Comparison of ENCODE assay signal across 8 cellular contexts in genomic region chr4:163166041-163166579, GRCh38. TPM values are rescaled to one million over a fixed set of nuclear protein-coding genes. Genes with fewer than 3 reads are reported as not detected.
DNase-seq lines count a peak whose midpoint lies in the region; ATAC-seq and TF ChIP-seq lines count a peak whose summit lies in the region.

No MANE protein-coding gene starts in this region.

- no peaks in the 10 kb centered on the region for H3K9me3 Mint-ChIP-seq in CD8-positive, alpha-beta memory T cell
- H3K9me3 Mint-ChIP-seq in T-helper 1 cell treated with Interleukin-12 subunit alpha and Interleukin-12 subunit beta and Interleukin-4 antibody, amounts not matched to agents 30 μg/mL and 1 μg/mL, for 36 hours = no peaks in the 10 kb centered on the region

- intact Hi-C loops in sigmoid colon (cut with DNase I) = loop anchor here (10.0 kb wide), 1 partner anchor 329 kb away; the partner anchor contains the start of gene TMA16

- peak; percentile 32 to 75 (median 56) for DNase-seq in CD8-positive, alpha-beta memory T cell
- DNase-seq in amygdala (lab: John Stamatoyannopoulos, UW) = peak in 37 of 56 donors; percentile 13 to 76 (median 47)
- peak in 40 of 51 donors; percentile 5 to 80 (median 46) for DNase-seq in hypothalamus (lab: John Stamatoyannopoulos, UW)
- peak; percentile 79 for DNase-seq in sigmoid colon
- no peak for DNase-seq in NCI-H128 (lab: John Stamatoyannopoulos, UW; ENCODE audit: unreplicated experiment)

- peaks cover 13% of the 10 kb centered on the region for H3K36me3 ChIP-seq in CD8-positive, alpha-beta memory T cell (ENCODE audit: insufficient read depth, low read length)
- peaks cover 0 to 24% (median 4%) of the 10 kb centered on the region in 4 donors for H3K36me3 ChIP-seq in sigmoid colon

- no peaks in the 10 kb centered on the region for H3K27me3 ChIP-seq in CD8-positive, alpha-beta memory T cell (ENCODE audit: insufficient read depth, low read length, poor library complexity, severe bottlenecking)
- no peaks in the 10 kb centered on the region for H3K27me3 ChIP-seq in sigmoid colon

- H3K27ac Mint-ChIP-seq in CD8-positive, alpha-beta memory T cell = peak overlapping the region; percentile 95 to 99 (median 99)
- H3K27ac Mint-ChIP-seq in T-helper 1 cell treated with Interleukin-12 subunit alpha and Interleukin-12 subunit beta and Interleukin-4 antibody, amounts not matched to agents 30 μg/mL and 1 μg/mL, for 36 hours = peak overlapping the region; percentile 96

- no peak for TF ChIP-seq CTCF in sigmoid colon (IDR thresholded peaks at IDR 0.05)

- peak; percentile 64 for ATAC-seq in GM19452 (IDR thresholded peaks at IDR 0.05; ENCODE audit: unreplicated experiment)
- ATAC-seq in HG03565 (IDR thresholded peaks at IDR 0.05; ENCODE audit: unreplicated experiment) = peak; percentile 40

- H3K27me3 Mint-ChIP-seq in CD8-positive, alpha-beta memory T cell = peaks cover 0 to 3% of the 10 kb centered on the region in 2 donors
- H3K27me3 Mint-ChIP-seq in T-helper 1 cell treated with Interleukin-12 subunit alpha and Interleukin-12 subunit beta and Interleukin-4 antibody, amounts not matched to agents 30 μg/mL and 1 μg/mL, for 36 hours (ENCODE audit: low read depth) = no peaks in the 10 kb centered on the region

- TF ChIP-seq EP300 in sigmoid colon (IDR thresholded peaks at IDR 0.05) = no peak

- H3K27ac ChIP-seq in CD8-positive, alpha-beta memory T cell (ENCODE audit: low read depth, low read length) = peak overlapping the region; percentile 91
- peak overlapping the region; percentile 87 to 91 (median 88) for H3K27ac ChIP-seq in sigmoid colon

- CTCF ChIA-PET in CD8-positive, alpha-beta memory T cell (lab: Charles Lee) = interaction anchor here (1.4 kb wide), 1 partner anchor 384 kb away, joined by 4 read pairs; no protein-coding TSS in a partner anchor

- peak overlapping the region; percentile 61 for H3K4me3 ChIP-seq in CD8-positive, alpha-beta memory T cell (ENCODE audit: low read length)
- peak overlapping the region; percentile 58 to 85 (median 73) for H3K4me3 ChIP-seq in sigmoid colon

- H3K4me1 ChIP-seq in CD8-positive, alpha-beta memory T cell (ENCODE audit: insufficient read depth, low read length) = peaks cover 24% of the 10 kb centered on the region
- H3K4me1 ChIP-seq in sigmoid colon = peaks cover 0 to 44% (median 19%) of the 10 kb centered on the region in 4 donors

- no peaks in the 10 kb centered on the region for H3K9me3 ChIP-seq in CD8-positive, alpha-beta memory T cell (ENCODE audit: low read length)
- no peaks in the 10 kb centered on the region for H3K9me3 ChIP-seq in sigmoid colon

- peaks cover 46 to 58% (median 54%) of the 10 kb centered on the region in 3 donors for H3K4me1 Mint-ChIP-seq in CD8-positive, alpha-beta memory T cell
- H3K4me1 Mint-ChIP-seq in T-helper 1 cell treated with Interleukin-12 subunit alpha and Interleukin-12 subunit beta and Interleukin-4 antibody, amounts not matched to agents 30 μg/mL and 1 μg/mL, for 36 hours (ENCODE audit: low read depth) = peaks cover 37% of the 10 kb centered on the region

- H3K4me3 Mint-ChIP-seq in CD8-positive, alpha-beta memory T cell = peak overlapping the region; percentile 92 to 98 (median 96)
- peak overlapping the region; percentile 76 for H3K4me3 Mint-ChIP-seq in T-helper 1 cell treated with Interleukin-12 subunit alpha and Interleukin-12 subunit beta and Interleukin-4 antibody, amounts not matched to agents 30 μg/mL and 1 μg/mL, for 36 hours

- POLR2A ChIA-PET in CD8-positive, alpha-beta memory T cell (lab: Charles Lee) = no interaction called here

- H3K36me3 Mint-ChIP-seq in CD8-positive, alpha-beta memory T cell = peaks cover 5 to 45% (median 20%) of the 10 kb centered on the region in 3 donors
- peaks cover 10% of the 10 kb centered on the region for H3K36me3 Mint-ChIP-seq in T-helper 1 cell treated with Interleukin-12 subunit alpha and Interleukin-12 subunit beta and Interleukin-4 antibody, amounts not matched to agents 30 μg/mL and 1 μg/mL, for 36 hours (ENCODE audit: low read depth)

- no peak for TF ChIP-seq POLR2A in sigmoid colon (IDR thresholded peaks at IDR 0.05)

- WGBS in sigmoid colon, 2 donors = 0% methylated on average over 41 of the region's 41 CpGs

RNA-seq across cellular contexts. Expression of gene NAF1, which starts 0.6 kb away (rescaled TPM):
- 10 to 100 TPM; 30.7 to 32.6 TPM for total RNA-seq in CD8-positive, alpha-beta memory T cell
- polyA plus RNA-seq in CD8-positive, alpha-beta memory T cell = 3.5 TPM
- 10 to 100 TPM; 26.9 to 27.5 (median 27.2) TPM for total RNA-seq in sigmoid colon
- polyA plus RNA-seq in sigmoid colon = 1 to 10 TPM; 4.6 to 5.6 (median 4.8) TPM
